14 cellular contexts compared by ENCODE assay signal in genomic region chr14:102474934-102475333, GRCh38. TPM values are rescaled to one million over a fixed set of nuclear protein-coding genes. Genes with fewer than 3 reads are reported as not detected.
A peak's percentile ranks its signal among the peaks of the same experiment; 100 is the strongest.
DNase-seq lines count a peak whose midpoint lies in the region; ATAC-seq, FAIRE-seq and TF ChIP-seq lines count a peak whose summit lies in the region.
"Had no signal": no experiment of that assay in that cellular context is flagged by ENCODE, and none has a peak within 500 bp of the region (broad histone marks: within the 10 kb centered on the region; RNA-seq: fewer than 3 reads in every experiment).

No MANE protein-coding gene starts in this region.

- intact Hi-C loops in pancreas (cut with DNase I) = no loop called here

- H3K36me3 ChIP-seq in pancreas = no peaks in the 10 kb centered on the region
- H3K36me3 ChIP-seq: breast epithelium had no signal

- DNase-seq in AG10803 (ENCODE audit: low read depth) (peak; percentile 76), NCI-H2029 treated with DMSO at 0.1 percent for 48 hours (lab: John Stamatoyannopoulos, UW) (peak; percentile 18), foreskin fibroblast (peak; percentile 59 to 78), pancreas (peak in 2 of 6 donors; percentile 12 to 71), NCI-H82 treated with DMSO at 0.1 percent for 48 hours (lab: John Stamatoyannopoulos, UW; ENCODE audit: unreplicated experiment) (no peak), A172 (ENCODE audit: low spot score) (no peak)
- DNase-seq: activated T-cell treated with anti-CD3 and anti-CD28 coated beads for 4 hours; esophagus squamous epithelium; NCI-H1436 treated with DMSO at 0.1 percent for 48 hours; stimulated activated CD8-positive, alpha-beta memory T cell treated with anti-CD3 and anti-CD28 coated beads, Interleukin-4, amount 100 ng/mL, for 48 hours had no signal

- no peak for FAIRE-seq in pancreas (lab: Jason Lieb, UNC)

- H3K4me3 ChIP-seq in AG10803 (ENCODE audit: low read length) = no peak overlapping the region
- no peak overlapping the region for H3K4me3 ChIP-seq in foreskin fibroblast (ENCODE audit: low read depth in 1 of 2, low read length in 2 of 2)
- H3K4me3 ChIP-seq in pancreas = no peak overlapping the region
- H3K4me3 ChIP-seq: breast epithelium, esophagus squamous epithelium had no signal

- TF ChIP-seq CTCF in AG10803 (conservative IDR thresholded peaks at IDR 0.05; ENCODE audit: low read length) (no peak), foreskin fibroblast (IDR thresholded peaks at IDR 0.05; ENCODE audit: low read depth, low read length) (no peak), pancreas (IDR thresholded peaks at IDR 0.05) (no peak)

- peaks cover 0 to 7% (median 0%) of the 10 kb centered on the region in 3 donors for H3K4me1 ChIP-seq in pancreas
- H3K4me1 ChIP-seq: breast epithelium had no signal

- no peaks in the 10 kb centered on the region for H3K9me3 ChIP-seq in pancreas
- H3K9me3 ChIP-seq: breast epithelium, esophagus squamous epithelium had no signal

- H3K27ac ChIP-seq in pancreas = no peak overlapping the region
- H3K27ac ChIP-seq: C4-2B, esophagus squamous epithelium had no signal

- ATAC-seq in pancreas (peak in 3 of 4 donors; percentile 22 to 64 (median 59)), HG02885 (IDR thresholded peaks at IDR 0.05; ENCODE audit: poor library complexity, unreplicated experiment) (no peak), GM21737 (IDR thresholded peaks at IDR 0.05; ENCODE audit: unreplicated experiment) (no peak)

- 71 to 75% methylated on average over 5 of the region's 5 CpGs for WGBS in pancreas, 2 donors

- no peaks in the 10 kb centered on the region for H3K27me3 ChIP-seq in pancreas
- H3K27me3 ChIP-seq: breast epithelium, esophagus squamous epithelium had no signal

RNA-seq across cellular contexts. Expression of gene ANKRD9, which starts 34.6 kb away (rescaled TPM):
- total RNA-seq in pancreas = 10 to 100 TPM in 1 of 6 donors, 1 to 10 TPM in 5; 7.6 to 14.4 (median 9.4) TPM
- 1 to 10 TPM; 5.4 to 7.1 TPM for polyA plus RNA-seq in pancreas
- total RNA-seq in A172 (2014; rRNA removed; shearing (Covaris generic)) = 23.6 and 25.5 TPM in 2 replicates

Comparison
In these comparisons a context has a peak if more than half of its experiments do, and no peak if none do; other contexts are left out.
1. DNase-seq: peak in AG10803 (single experiment), NCI-H2029 treated with DMSO at 0.1 percent for 48 hours (single experiment) and foreskin fibroblast (2 of 2); none in NCI-H82 treated with DMSO at 0.1 percent for 48 hours (single experiment) and A172 (single experiment).
2. ATAC-seq: peak in pancreas (3 of 4); none in HG02885 (single experiment) and GM21737 (single experiment).